In the genomic region with DNA sequence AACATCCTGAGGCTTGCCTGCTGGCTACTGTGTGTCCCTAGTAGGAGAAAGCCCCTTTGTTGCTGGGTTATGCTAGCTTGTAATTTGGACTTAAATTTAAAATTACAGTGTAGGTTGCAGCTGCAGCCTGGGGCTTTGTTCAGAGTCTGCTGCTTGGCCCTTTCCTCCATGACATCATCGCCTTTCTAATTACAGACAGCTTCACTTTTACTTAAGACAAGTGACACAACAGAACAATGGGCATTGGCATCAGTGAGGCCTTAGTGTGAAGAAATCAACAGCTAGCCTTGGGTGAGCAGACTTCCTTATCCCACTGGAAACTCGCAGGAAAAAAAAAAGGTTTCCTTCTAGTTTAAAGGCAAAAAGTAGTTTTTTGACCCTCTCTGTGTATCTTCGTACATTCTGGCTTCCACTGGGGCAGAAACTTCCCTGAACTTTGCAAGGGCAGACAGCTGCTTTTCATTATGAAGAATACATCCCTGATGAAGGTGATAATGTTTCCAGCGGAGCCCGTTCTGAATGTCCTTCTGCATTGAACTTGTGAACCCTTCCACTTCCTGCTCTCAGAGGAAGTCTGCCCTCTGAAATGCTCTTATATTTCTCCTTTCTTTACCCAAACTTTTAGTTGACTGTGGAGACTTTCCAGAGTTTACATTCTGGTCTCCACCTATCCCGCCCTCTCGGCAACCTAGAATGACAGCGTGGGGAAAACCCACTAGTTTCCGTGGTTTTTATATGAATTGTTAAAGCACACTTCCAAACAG, we compare ENCODE assay signal across 9 cellular contexts.
A peak's percentile ranks its signal among the peaks of the same experiment; 100 is the strongest.
DNase-seq lines count a peak whose midpoint lies in the region; ATAC-seq and TF ChIP-seq lines count a peak whose summit lies in the region.
"Had no signal": no experiment of that assay in that cellular context is flagged by ENCODE, and none has a peak within 500 bp of the region (broad histone marks: within the 10 kb centered on the region; RNA-seq: fewer than 3 reads in every experiment).

No MANE protein-coding gene starts in this region.

- no peaks in the 10 kb centered on the region for H3K36me3 ChIP-seq in suprapubic skin

- H3K9me3 ChIP-seq in suprapubic skin: no peaks in the 10 kb centered on the region

- H3K36me3 Mint-ChIP-seq in activated CD4-positive, alpha-beta T cell treated with anti-CD3 and anti-CD28 coated beads for 36 hours (ENCODE audit: low read depth): no peaks in the 10 kb centered on the region
- H3K36me3 Mint-ChIP-seq in activated CD8-positive, alpha-beta T cell treated with anti-CD3 and anti-CD28 coated beads, Interleukin-2, amount 10 ng/mL, durations not matched to agents 7 days and 5 days (ENCODE audit: low read depth): peaks cover 11% of the 10 kb centered on the region

- WGBS in suprapubic skin: 50% methylated on average over 9 of the region's 9 CpGs

- peak overlapping the region; percentile 34 for H3K4me3 Mint-ChIP-seq in activated CD4-positive, alpha-beta T cell treated with anti-CD3 and anti-CD28 coated beads for 36 hours
- peak overlapping the region; percentile 28 for H3K4me3 Mint-ChIP-seq in activated CD8-positive, alpha-beta T cell treated with anti-CD3 and anti-CD28 coated beads, Interleukin-2, amount 10 ng/mL, durations not matched to agents 7 days and 5 days

- H3K27me3 Mint-ChIP-seq in activated CD4-positive, alpha-beta T cell treated with anti-CD3 and anti-CD28 coated beads for 36 hours: no peaks in the 10 kb centered on the region
- no peaks in the 10 kb centered on the region for H3K27me3 Mint-ChIP-seq in activated CD8-positive, alpha-beta T cell treated with anti-CD3 and anti-CD28 coated beads, Interleukin-2, amount 10 ng/mL, durations not matched to agents 7 days and 5 days (ENCODE audit: low read depth)

- POLR2A ChIA-PET in activated CD4-positive, alpha-beta T cell treated with anti-CD3 and anti-CD28 coated beads for 36 hours (lab: Charles Lee): interaction anchor here (0.7 kb wide), 2 partner anchors 85 to 192 kb away, joined by 4 read pairs; no protein-coding TSS in a partner anchor
- POLR2A ChIA-PET in activated CD8-positive, alpha-beta T cell treated with anti-CD3 and anti-CD28 coated beads, Interleukin-2, amount 10 ng/mL, durations not matched to agents 7 days and 5 days (lab: Charles Lee): interaction anchor here (0.7 kb wide), 1 partner anchor 1409 kb away, joined by 5 read pairs; no protein-coding TSS in a partner anchor

- H3K27ac ChIP-seq in suprapubic skin: peak overlapping the region; percentile 71
- H3K27ac ChIP-seq: C4-2B had no signal

- H3K9me3 Mint-ChIP-seq in activated CD4-positive, alpha-beta T cell treated with anti-CD3 and anti-CD28 coated beads for 36 hours (ENCODE audit: low read depth): peaks cover 5% of the 10 kb centered on the region
- no peaks in the 10 kb centered on the region for H3K9me3 Mint-ChIP-seq in activated CD8-positive, alpha-beta T cell treated with anti-CD3 and anti-CD28 coated beads, Interleukin-2, amount 10 ng/mL, durations not matched to agents 7 days and 5 days (ENCODE audit: insufficient read depth)

- TF ChIP-seq CTCF in suprapubic skin (IDR thresholded peaks at IDR 0.05): no peak

- no peak for TF ChIP-seq POLR2A in suprapubic skin (IDR thresholded peaks at IDR 0.05)

- peak; percentile 72 for ATAC-seq in activated CD4-positive, alpha-beta T cell treated with anti-CD3 and anti-CD28 coated beads for 36 hours
- ATAC-seq in activated CD8-positive, alpha-beta T cell treated with anti-CD3 and anti-CD28 coated beads, Interleukin-2, amount 10 ng/mL, durations not matched to agents 7 days and 5 days: peak; percentile 64

- H3K27me3 ChIP-seq in suprapubic skin: no peaks in the 10 kb centered on the region

- H3K4me3 ChIP-seq in suprapubic skin: no peak overlapping the region

- no peak for TF ChIP-seq EP300 in suprapubic skin (IDR thresholded peaks at IDR 0.05)

- H3K4me1 ChIP-seq in suprapubic skin: peaks cover 16% of the 10 kb centered on the region

- H3K27ac Mint-ChIP-seq in activated CD4-positive, alpha-beta T cell treated with anti-CD3 and anti-CD28 coated beads for 36 hours: peak overlapping the region; percentile 60
- H3K27ac Mint-ChIP-seq in activated CD8-positive, alpha-beta T cell treated with anti-CD3 and anti-CD28 coated beads, Interleukin-2, amount 10 ng/mL, durations not matched to agents 7 days and 5 days: peak overlapping the region; percentile 77

- intact Hi-C loops in activated CD4-positive, alpha-beta T cell treated with anti-CD3 and anti-CD28 coated beads for 36 hours (cut with DNase I, micrococcal nuclease): loop anchor here (2.0 to 5.0 kb wide), 5 partner anchors 75 to 217 kb away; no protein-coding TSS in a partner anchor

- DNase-seq in activated CD4-positive, alpha-beta T cell treated with anti-CD3 and anti-CD28 coated beads for 36 hours: peak; percentile 35
- DNase-seq in activated CD4-positive, alpha-beta T cell treated with anti-CD3 and anti-CD28 coated beads, Interleukin-2, amount 50 U/mL, for 4 hours: no peak
- DNase-seq in activated CD8-positive, alpha-beta T cell treated with anti-CD3 and anti-CD28 coated beads, Interleukin-2, amount 10 ng/mL, durations not matched to agents 7 days and 5 days: peak; percentile 22
- peak; percentile 59 for DNase-seq in iris pigment epithelial cell (ENCODE audit: low read depth)
- DNase-seq in suprapubic skin (ENCODE audit: low spot score in 2 of 2): no peak
- DNase-seq in activated gamma-delta T cell treated with Interleukin-2 at 50 U/mL for 16 hours: no peak
- no peak for DNase-seq in NCI-H1694 treated with DMSO at 0.1 percent for 48 hours (lab: John Stamatoyannopoulos, UW)
- no peak for DNase-seq in hippocampal formation (lab: John Stamatoyannopoulos, UW)

- H3K4me1 Mint-ChIP-seq in activated CD4-positive, alpha-beta T cell treated with anti-CD3 and anti-CD28 coated beads for 36 hours: peaks cover 20% of the 10 kb centered on the region
- peaks cover 20% of the 10 kb centered on the region for H3K4me1 Mint-ChIP-seq in activated CD8-positive, alpha-beta T cell treated with anti-CD3 and anti-CD28 coated beads, Interleukin-2, amount 10 ng/mL, durations not matched to agents 7 days and 5 days (ENCODE audit: low read depth)

- CTCF ChIA-PET in activated CD4-positive, alpha-beta T cell treated with anti-CD3 and anti-CD28 coated beads for 36 hours (lab: Charles Lee): interaction anchor here (0.6 to 0.7 kb wide), 3 partner anchors 193 to 376 kb away, joined by 4 to 5 read pairs (median 4); a partner anchor contains a TSS
- CTCF ChIA-PET in activated CD8-positive, alpha-beta T cell treated with anti-CD3 and anti-CD28 coated beads, Interleukin-2, amount 10 ng/mL, durations not matched to agents 7 days and 5 days (lab: Charles Lee): no interaction called here

Comparison
In these comparisons a context has a peak if more than half of its experiments do, and no peak if none do; other contexts are left out.
1. DNase-seq: peak in activated CD4-positive, alpha-beta T cell treated with anti-CD3 and anti-CD28 coated beads for 36 hours (single experiment), activated CD8-positive, alpha-beta T cell treated with anti-CD3 and anti-CD28 coated beads, Interleukin-2, amount 10 ng/mL, durations not matched to agents 7 days and 5 days (single experiment) and iris pigment epithelial cell (single experiment); none in activated CD4-positive, alpha-beta T cell treated with anti-CD3 and anti-CD28 coated beads, Interleukin-2, amount 50 U/mL, for 4 hours (0 of 2), suprapubic skin (0 of 2), activated gamma-delta T cell treated with Interleukin-2 at 50 U/mL for 16 hours (single experiment), NCI-H1694 treated with DMSO at 0.1 percent for 48 hours (single experiment) and hippocampal formation (0 of 2).